ENCODE assay signal across 17 cellular contexts in genomic region chr9:16136961-16137360, GRCh38.
A peak's percentile ranks its signal among the peaks of the same experiment; 100 is the strongest.
DNase-seq lines count a peak whose midpoint lies in the region; ATAC-seq and TF ChIP-seq lines count a peak whose summit lies in the region.
"Had no signal": no experiment of that assay in that cellular context is flagged by ENCODE, and none has a peak within 500 bp of the region (broad histone marks: within the 10 kb centered on the region; RNA-seq: fewer than 3 reads in every experiment).

No MANE protein-coding gene starts in this region.

- peak overlapping the region; percentile 76 for H3K27ac Mint-ChIP-seq in activated naive CD8-positive, alpha-beta T cell
- H3K27ac Mint-ChIP-seq in activated CD8-positive, alpha-beta memory T cell treated with anti-CD3 and anti-CD28 coated beads, Interleukin-2, amount 10 ng/mL, durations not matched to agents 7 days and 5 days: no peak overlapping the region
- H3K27ac Mint-ChIP-seq: activated T-helper 2 cell treated with anti-CD3 and anti-CD28 coated beads, Interferon-gamma antibody, Interleukin-2, Interleukin-4, amounts not matched to agents 10 μg/mL and 5 μg/mL and 100 μg/mL, durations not matched to agents 14 hours and 24 hours and 36 hours; T-helper 2 cell treated with Interferon-gamma antibody and Interleukin-4, amounts not matched to agents 5 μg/mL and 100 μg/mL, for 36 hours had no signal

- H3K27me3 ChIP-seq in heart left ventricle: peaks cover 0 to 3% (median 0%) of the 10 kb centered on the region in 9 donors
- H3K27me3 ChIP-seq in tibial nerve: no peaks in the 10 kb centered on the region
- H3K27me3 ChIP-seq: cardiac muscle cell had no signal

- H3K4me3 ChIP-seq in heart left ventricle (no peak overlapping the region), tibial nerve (no peak overlapping the region)
- H3K4me3 ChIP-seq: cardiac muscle cell, lung, suprapubic skin had no signal

- ATAC-seq in heart left ventricle: peak; percentile 17 to 83 (median 59)
- no peak for ATAC-seq in activated CD8-positive, alpha-beta memory T cell treated with anti-CD3 and anti-CD28 coated beads, Interleukin-2, amount 10 ng/mL, durations not matched to agents 7 days and 5 days

- H3K4me1 Mint-ChIP-seq in activated naive CD8-positive, alpha-beta T cell (ENCODE audit: low read depth): peaks cover 25% of the 10 kb centered on the region
- no peaks in the 10 kb centered on the region for H3K4me1 Mint-ChIP-seq in activated CD8-positive, alpha-beta memory T cell treated with anti-CD3 and anti-CD28 coated beads, Interleukin-2, amount 10 ng/mL, durations not matched to agents 7 days and 5 days

- DNase-seq in SKM-1 treated with dmso at 0.1 percent for 144 hours (lab: John Stamatoyannopoulos, UW; ENCODE audit: unreplicated experiment) (peak; percentile 8), SKM-1 (lab: John Stamatoyannopoulos, UW; ENCODE audit: unreplicated experiment) (no peak), heart left ventricle (peak in 4 of 5 donors; percentile 25 to 77 (median 58)), tibial nerve (ENCODE audit: low spot score in 2 of 2) (peak; percentile 64 to 72), posterior cingulate gyrus (no peak)
- no peak for DNase-seq in activated CD8-positive, alpha-beta memory T cell treated with anti-CD3 and anti-CD28 coated beads, Interleukin-2, amount 10 ng/mL, durations not matched to agents 7 days and 5 days
- no peak for DNase-seq in activated CD4-positive, alpha-beta T cell treated with anti-CD3 and anti-CD28 coated beads, Interleukin-2, amount 50 U/mL, for 48 hours
- DNase-seq: ACHN; activated CD4-positive, alpha-beta T cell treated with anti-CD3 and anti-CD28 coated beads, Interleukin-2, amount 50 U/mL, for 1 hour; NCI-H1417 treated with DMSO at 0.1 percent for 48 hours; NCI-H510A treated with DMSO at 0.1 percent for 48 hours had no signal

- no peaks in the 10 kb centered on the region for H3K27me3 Mint-ChIP-seq in activated naive CD8-positive, alpha-beta T cell
- H3K27me3 Mint-ChIP-seq in activated CD8-positive, alpha-beta memory T cell treated with anti-CD3 and anti-CD28 coated beads, Interleukin-2, amount 10 ng/mL, durations not matched to agents 7 days and 5 days: no peaks in the 10 kb centered on the region

- peaks cover 0 to 19% (median 0%) of the 10 kb centered on the region in 12 donors for H3K4me1 ChIP-seq in heart left ventricle
- H3K4me1 ChIP-seq in tibial nerve: peaks cover 0 to 26% (median 2%) of the 10 kb centered on the region in 4 donors
- H3K4me1 ChIP-seq: suprapubic skin had no signal

- TF ChIP-seq EP300 in tibial nerve (IDR thresholded peaks at IDR 0.05): peak in 1 of 2 donors; percentile 82

- H3K36me3 ChIP-seq in heart left ventricle (no peaks in the 10 kb centered on the region), tibial nerve (no peaks in the 10 kb centered on the region)
- H3K36me3 ChIP-seq: cardiac muscle cell, suprapubic skin had no signal

- H3K27ac ChIP-seq in heart left ventricle: peak overlapping the region in 5 of 12 donors; percentile 29 to 64 (median 45)
- H3K27ac ChIP-seq in tibial nerve: no peak overlapping the region
- H3K27ac ChIP-seq: cardiac muscle cell, suprapubic skin had no signal

- no peak overlapping the region for H3K4me3 Mint-ChIP-seq in activated naive CD8-positive, alpha-beta T cell
- no peak overlapping the region for H3K4me3 Mint-ChIP-seq in activated CD8-positive, alpha-beta memory T cell treated with anti-CD3 and anti-CD28 coated beads, Interleukin-2, amount 10 ng/mL, durations not matched to agents 7 days and 5 days
- H3K4me3 Mint-ChIP-seq: T-helper 2 cell treated with Interferon-gamma antibody and Interleukin-4, amounts not matched to agents 5 μg/mL and 100 μg/mL, for 36 hours had no signal

- CTCF ChIA-PET in activated CD8-positive, alpha-beta memory T cell treated with anti-CD3 and anti-CD28 coated beads, Interleukin-2, amount 10 ng/mL, durations not matched to agents 7 days and 5 days (lab: Charles Lee): no interaction called here

- TF ChIP-seq CTCF in heart left ventricle (IDR thresholded peaks at IDR 0.05): no peak
- TF ChIP-seq CTCF in tibial nerve (IDR thresholded peaks at IDR 0.05): no peak

- intact Hi-C loops in heart left ventricle (cut with DNase I): loop anchor here in 5 of 10 donors (10.0 kb wide), 1 partner anchor 262 kb away; no protein-coding TSS in a partner anchor
- intact Hi-C loops in posterior cingulate gyrus (cut with DNase I): no loop called here

- no peaks in the 10 kb centered on the region for H3K36me3 Mint-ChIP-seq in activated naive CD8-positive, alpha-beta T cell
- H3K36me3 Mint-ChIP-seq in activated CD8-positive, alpha-beta memory T cell treated with anti-CD3 and anti-CD28 coated beads, Interleukin-2, amount 10 ng/mL, durations not matched to agents 7 days and 5 days: no peaks in the 10 kb centered on the region

- H3K9me3 ChIP-seq in heart left ventricle: no peaks in the 10 kb centered on the region
- no peaks in the 10 kb centered on the region for H3K9me3 ChIP-seq in tibial nerve
- H3K9me3 ChIP-seq: suprapubic skin had no signal

- H3K9me3 Mint-ChIP-seq in activated naive CD8-positive, alpha-beta T cell (ENCODE audit: low read depth): no peaks in the 10 kb centered on the region
- no peaks in the 10 kb centered on the region for H3K9me3 Mint-ChIP-seq in activated CD8-positive, alpha-beta memory T cell treated with anti-CD3 and anti-CD28 coated beads, Interleukin-2, amount 10 ng/mL, durations not matched to agents 7 days and 5 days (ENCODE audit: low read depth)
- H3K9me3 Mint-ChIP-seq: activated T-helper 2 cell treated with anti-CD3 and anti-CD28 coated beads, Interferon-gamma antibody, Interleukin-2, Interleukin-4, amounts not matched to agents 10 μg/mL and 5 μg/mL and 100 μg/mL, durations not matched to agents 14 hours and 24 hours and 36 hours; T-helper 2 cell treated with Interferon-gamma antibody and Interleukin-4, amounts not matched to agents 5 μg/mL and 100 μg/mL, for 36 hours had no signal

- WGBS in heart left ventricle, 4 donors: 67 to 77% (median 72%) methylated on average over 4 of the region's 4 CpGs
- WGBS in tibial nerve, 2 donors: 57 to 67% methylated on average over 4 of the region's 4 CpGs

- TF ChIP-seq POLR2A in heart left ventricle (IDR thresholded peaks at IDR 0.05): no peak
- TF ChIP-seq POLR2A in tibial nerve (IDR thresholded peaks at IDR 0.05): no peak

Comparison
In these comparisons a context has a peak if more than half of its experiments do, and no peak if none do; other contexts are left out.
1. DNase-seq: peak in SKM-1 treated with dmso at 0.1 percent for 144 hours (single experiment), heart left ventricle (4 of 5) and tibial nerve (2 of 2); none in SKM-1 (single experiment), posterior cingulate gyrus (0 of 10), activated CD8-positive, alpha-beta memory T cell treated with anti-CD3 and anti-CD28 coated beads, Interleukin-2, amount 10 ng/mL, durations not matched to agents 7 days and 5 days (single experiment) and activated CD4-positive, alpha-beta T cell treated with anti-CD3 and anti-CD28 coated beads, Interleukin-2, amount 50 U/mL, for 48 hours (0 of 2).